In genomic region chr4:55386073-55386472, GRCh38 we compare ENCODE assay signal across 8 cellular contexts. TPM values are rescaled to one million over a fixed set of nuclear protein-coding genes. Genes with fewer than 3 reads are reported as not detected.
A peak's percentile ranks its signal among the peaks of the same experiment; 100 is the strongest.
DNase-seq lines count a peak whose midpoint lies in the region; ATAC-seq and TF ChIP-seq lines count a peak whose summit lies in the region.

No MANE protein-coding gene starts in this region.

- H3K27me3 Mint-ChIP-seq in stimulated activated memory B cell treated with anti-CD40 and anti-IgM and Interleukin-4, amounts not matched to agents 10 μg/mL and 1 μg/mL and 100 μg/mL, for 72 hours: no peaks in the 10 kb centered on the region

- no peaks in the 10 kb centered on the region for H3K9me3 Mint-ChIP-seq in stimulated activated memory B cell treated with anti-CD40 and anti-IgM and Interleukin-4, amounts not matched to agents 10 μg/mL and 1 μg/mL and 100 μg/mL, for 72 hours

- H3K4me3 ChIP-seq in GM12865 (ENCODE audit: low read depth, low read length): no peak overlapping the region

- H3K4me3 Mint-ChIP-seq in stimulated activated memory B cell treated with anti-CD40 and anti-IgM and Interleukin-4, amounts not matched to agents 10 μg/mL and 1 μg/mL and 100 μg/mL, for 72 hours: no peak overlapping the region

- H3K36me3 Mint-ChIP-seq in stimulated activated memory B cell treated with anti-CD40 and anti-IgM and Interleukin-4, amounts not matched to agents 10 μg/mL and 1 μg/mL and 100 μg/mL, for 72 hours: no peaks in the 10 kb centered on the region

- peak; percentile 21 for DNase-seq in GM12865 (ENCODE audit: low read depth)
- DNase-seq in NAMALWA (ENCODE audit: low spot score): peak; percentile 43
- DNase-seq in amniotic stem cell (lab: John Stamatoyannopoulos, UW): no peak
- no peak for DNase-seq in GM19240 (ENCODE audit: insufficient read length, low spot score)
- no peak for DNase-seq in GOT3 (lab: John Stamatoyannopoulos, UW)

- no peak overlapping the region for H3K27ac Mint-ChIP-seq in stimulated activated memory B cell treated with anti-CD40 and anti-IgM and Interleukin-4, amounts not matched to agents 10 μg/mL and 1 μg/mL and 100 μg/mL, for 72 hours

- no peaks in the 10 kb centered on the region for H3K4me1 Mint-ChIP-seq in stimulated activated memory B cell treated with anti-CD40 and anti-IgM and Interleukin-4, amounts not matched to agents 10 μg/mL and 1 μg/mL and 100 μg/mL, for 72 hours

- peak; percentile 78 for ATAC-seq in GM21825 (IDR thresholded peaks at IDR 0.05; ENCODE audit: unreplicated experiment)
- peak; percentile 46 for ATAC-seq in esophagus mucosa
- ATAC-seq in stimulated activated memory B cell treated with anti-CD40 and anti-IgM and Interleukin-4, amounts not matched to agents 10 μg/mL and 1 μg/mL and 100 μg/mL, for 72 hours: no peak

- no peak for TF ChIP-seq CTCF in GM12865 (IDR thresholded peaks at IDR 0.05; ENCODE audit: insufficient read depth, low read depth, low read length, missing control alignments)

RNA-seq across cellular contexts. Expression of gene TMEM165, which starts 9.7 kb away (rescaled TPM):
- 90.7 TPM for total RNA-seq in esophagus mucosa

RNA-seq across cellular contexts. Expression of gene SRD5A3, which starts 40.0 kb away (rescaled TPM):
- 52.8 TPM for total RNA-seq in esophagus mucosa

Comparison
In these comparisons a context has a peak if more than half of its experiments do, and no peak if none do; other contexts are left out.
1. DNase-seq: peak in GM12865 (single experiment) and NAMALWA (single experiment); none in amniotic stem cell (single experiment), GM19240 (single experiment) and GOT3 (single experiment).